In genomic region chr16:89490386-89491237, GRCh38 we compare ENCODE assay signal across 1 cellular context.
TF ChIP-seq lines count a peak whose summit lies in the region.

Gene ANKRD11 (minus strand): TSS chr16:89490561. CDS start chr16:89317019, 173,542 bp downstream.

TF ChIP-seq in HepG2, 621 proteins besides CTCF, POLR2A, EP300 and RAD21 (continued from another document and continues in another):
- TF ChIP-seq CHD2 (IDR thresholded peaks at IDR 0.05; ENCODE audit: low read depth, low read length), result no peak; the same call in none of the 2 replicates
- TF ChIP-seq KAT8 (CRISPR knock-in tag; IDR thresholded peaks at IDR 0.05), result peak; percentile 95
- TF ChIP-seq GATAD1 (CRISPR knock-in tag; IDR thresholded peaks at IDR 0.05), result peak; percentile 95
- TF ChIP-seq FOXC1 (CRISPR knock-in tag; IDR thresholded peaks at IDR 0.05; ENCODE audit: borderline replicate concordance), result peak; percentile 67; the same call in 1 of the 2 replicates
- TF ChIP-seq EHMT2 (IDR thresholded peaks at IDR 0.05; ENCODE audit: borderline replicate concordance, low read depth, low read length), result no peak
- no peak for TF ChIP-seq ZNF17 (CRISPR knock-in tag; IDR thresholded peaks at IDR 0.05)
- TF ChIP-seq ZNF33B (CRISPR knock-in tag; IDR thresholded peaks at IDR 0.05), result no peak; the same call in 1 of the 2 replicates
- TF ChIP-seq ZNF672 (CRISPR knock-in tag; IDR thresholded peaks at IDR 0.05), result no peak
- TF ChIP-seq ATF1 (CRISPR knock-in tag; IDR thresholded peaks at IDR 0.05), result peak; percentile 94
- TF ChIP-seq HOXA7 (CRISPR knock-in tag; IDR thresholded peaks at IDR 0.05), result no peak
- TF ChIP-seq SALL2 (CRISPR knock-in tag; IDR thresholded peaks at IDR 0.05), result peak; percentile 85; the same call in 1 of the 2 replicates
- no peak for TF ChIP-seq MAFK (conservative IDR thresholded peaks at IDR 0.05 in 1 of 2, IDR thresholded peaks at IDR 0.05 in 1 of 2; ENCODE audit: low read length in 2 of 2)
- peak; percentile 88 for TF ChIP-seq ZNF687 (CRISPR knock-in tag; IDR thresholded peaks at IDR 0.05)
- no peak for TF ChIP-seq ZNF441 (CRISPR knock-in tag; IDR thresholded peaks at IDR 0.05; ENCODE audit: borderline replicate concordance)
- 0 out of 2 replicates have a peak, but pooled peaks have one; percentile 16 for TF ChIP-seq KLF12 (CRISPR knock-in tag; IDR thresholded peaks at IDR 0.05; ENCODE audit: borderline replicate concordance)
- TF ChIP-seq HES4 (CRISPR knock-in tag; IDR thresholded peaks at IDR 0.05; ENCODE audit: borderline replicate concordance), result peak; percentile 95; the same call in 1 of the 2 replicates
- no peak for TF ChIP-seq PRDM10 (CRISPR knock-in tag; IDR thresholded peaks at IDR 0.05; ENCODE audit: low read depth)
- no peak for TF ChIP-seq RARA (CRISPR knock-in tag; IDR thresholded peaks at IDR 0.05)
- peak; percentile 31; the same call in 1 of the 2 replicates for TF ChIP-seq ZNF263 (CRISPR knock-in tag; IDR thresholded peaks at IDR 0.05)
- no peak for TF ChIP-seq KDM6A (CRISPR knock-in tag; IDR thresholded peaks at IDR 0.05; ENCODE audit: low read depth)
- TF ChIP-seq CREBL2 (CRISPR knock-in tag; IDR thresholded peaks at IDR 0.05; ENCODE audit: borderline replicate concordance), result no peak
- TF ChIP-seq ZBTB42 (CRISPR knock-in tag; IDR thresholded peaks at IDR 0.05), result no peak
- no peak for TF ChIP-seq ZFP36L2 (CRISPR knock-in tag; IDR thresholded peaks at IDR 0.05)
- peak; percentile 88 for TF ChIP-seq DR1 (CRISPR knock-in tag; IDR thresholded peaks at IDR 0.05)
- TF ChIP-seq KDM5B (CRISPR knock-in tag; IDR thresholded peaks at IDR 0.05; ENCODE audit: borderline replicate concordance), result peak; percentile 83; the same call in 1 of the 2 replicates
- TF ChIP-seq ZNF329 (CRISPR knock-in tag; IDR thresholded peaks at IDR 0.05; ENCODE audit: low read depth), result no peak
- TF ChIP-seq NFE2L1 (CRISPR knock-in tag; IDR thresholded peaks at IDR 0.05; ENCODE audit: borderline replicate concordance), result no peak
- no peak for TF ChIP-seq NAIF1 (CRISPR knock-in tag; IDR thresholded peaks at IDR 0.05; ENCODE audit: borderline replicate concordance)
- 0 out of 2 replicates have a peak, but pooled peaks have one; percentile 42 for TF ChIP-seq BRD4 (CRISPR knock-in tag; IDR thresholded peaks at IDR 0.05)
- no peak for TF ChIP-seq FIP1L1 (IDR thresholded peaks at IDR 0.05; ENCODE audit: borderline replicate concordance, insufficient read depth, low read depth, low read length)
- peak; percentile 84 for TF ChIP-seq ARHGAP35 (CRISPR knock-in tag; IDR thresholded peaks at IDR 0.05; ENCODE audit: borderline replicate concordance)
- TF ChIP-seq NR2F1 (CRISPR knock-in tag; IDR thresholded peaks at IDR 0.05), result peak in 1 of 2 experiments; percentile 21; a peak in 1 of 4 replicates
- TF ChIP-seq NCOR1 (IDR thresholded peaks at IDR 0.05; ENCODE audit: borderline replicate concordance, low read length), result no peak
- no peak for TF ChIP-seq ZNF101 (CRISPR knock-in tag; IDR thresholded peaks at IDR 0.05; ENCODE audit: borderline replicate concordance, low read depth)
- TF ChIP-seq ZNF772 (CRISPR knock-in tag; IDR thresholded peaks at IDR 0.05), result no peak
- peak; percentile 46; the same call in 1 of the 2 replicates for TF ChIP-seq ZNF782 (CRISPR knock-in tag; IDR thresholded peaks at IDR 0.05; ENCODE audit: borderline replicate concordance)
- TF ChIP-seq ZSCAN25 (CRISPR knock-in tag; IDR thresholded peaks at IDR 0.05), result peak; percentile 85; the same call in 1 of the 2 replicates
- TF ChIP-seq, protein P1, sequence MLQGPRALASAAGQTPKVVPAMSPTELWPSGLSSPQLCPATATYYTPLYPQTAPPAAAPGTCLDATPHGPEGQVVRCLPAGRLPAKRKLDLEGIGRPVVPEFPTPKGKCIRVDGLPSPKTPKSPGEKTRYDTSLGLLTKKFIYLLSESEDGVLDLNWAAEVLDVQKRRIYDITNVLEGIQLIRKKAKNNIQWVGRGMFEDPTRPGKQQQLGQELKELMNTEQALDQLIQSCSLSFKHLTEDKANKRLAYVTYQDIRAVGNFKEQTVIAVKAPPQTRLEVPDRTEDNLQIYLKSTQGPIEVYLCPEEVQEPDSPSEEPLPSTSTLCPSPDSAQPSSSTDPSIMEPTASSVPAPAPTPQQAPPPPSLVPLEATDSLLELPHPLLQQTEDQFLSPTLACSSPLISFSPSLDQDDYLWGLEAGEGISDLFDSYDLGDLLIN (CRISPR knock-in tag; IDR thresholded peaks at IDR 0.05; ENCODE audit: borderline replicate concordance), result peak; percentile 87
- no peak for TF ChIP-seq ZNF24 (IDR thresholded peaks at IDR 0.05)
- peak; percentile 68 for TF ChIP-seq MNT (IDR thresholded peaks at IDR 0.05)
- TF ChIP-seq ZBTB40 (IDR thresholded peaks at IDR 0.05), result no peak
- peak; percentile 41 for TF ChIP-seq ZBTB40 (CRISPR knock-in tag; IDR thresholded peaks at IDR 0.05)
- no peak for TF ChIP-seq GATAD2A (CRISPR knock-in tag; IDR thresholded peaks at IDR 0.05)
- peak; percentile 50; the same call in 1 of the 2 replicates for TF ChIP-seq ZNF878 (CRISPR knock-in tag; IDR thresholded peaks at IDR 0.05)
- TF ChIP-seq ARNT2 (CRISPR knock-in tag; IDR thresholded peaks at IDR 0.05; ENCODE audit: low read depth), result peak; percentile 61
- no peak for TF ChIP-seq ZNF230 (CRISPR knock-in tag; IDR thresholded peaks at IDR 0.05)
- peak; percentile 95 for TF ChIP-seq CREM (IDR thresholded peaks at IDR 0.05)
- no peak; the same call in 1 of the 2 replicates for TF ChIP-seq CREM (CRISPR knock-in tag; IDR thresholded peaks at IDR 0.05)
- TF ChIP-seq ZNF670 (CRISPR knock-in tag; IDR thresholded peaks at IDR 0.05; ENCODE audit: borderline replicate concordance), result no peak
- TF ChIP-seq TARDBP (CRISPR knock-in tag; IDR thresholded peaks at IDR 0.05), result peak; percentile 77
